In genomic region chr12:103586791-103587370, GRCh38 we compare ENCODE assay signal across 3 cellular contexts.
TF ChIP-seq lines count a peak whose summit lies in the region.

Gene STAB2 (plus strand): TSS chr12:103587273. CDS start chr12:103587477, 204 bp downstream.

TF ChIP-seq in GM23338, 12 proteins besides CTCF, POLR2A, EP300 and RAD21 (continues in another document):
- TF ChIP-seq CREB1 (CRISPR knock-in tag; IDR thresholded peaks at IDR 0.05; ENCODE audit: low read depth) (no peak), EZH2phosphoT487 (IDR thresholded peaks at IDR 0.05; ENCODE audit: unreplicated experiment) (no peak), POLR2AphosphoS5 (IDR thresholded peaks at IDR 0.05; ENCODE audit: low read depth) (no peak), REST (IDR thresholded peaks at IDR 0.05; ENCODE audit: unreplicated experiment) (no peak), NANOG (IDR thresholded peaks at IDR 0.05; ENCODE audit: borderline replicate concordance) (no peak), JUNB (IDR thresholded peaks at IDR 0.05; ENCODE audit: unreplicated experiment) (no peak), ETS1 (IDR thresholded peaks at IDR 0.05) (no peak)

TF ChIP-seq in endothelial cell of umbilical vein, 7 proteins besides CTCF, POLR2A, EP300 and RAD21:
- TF ChIP-seq FOS (IDR thresholded peaks at IDR 0.05; ENCODE audit: borderline replicate concordance, insufficient read depth, low read length) (no peak), MAX (IDR thresholded peaks at IDR 0.05; ENCODE audit: insufficient read depth, insufficient read length) (no peak), JUN (IDR thresholded peaks at IDR 0.05; ENCODE audit: borderline replicate concordance, insufficient read depth, insufficient read length, low read depth) (no peak), MYC (IDR thresholded peaks at IDR 0.05; ENCODE audit: low read depth, low read length) (no peak), EZH2 (IDR thresholded peaks at IDR 0.05; ENCODE audit: borderline replicate concordance, low read depth, low read length, severe bottlenecking) (no peak), GATA2 (IDR thresholded peaks at IDR 0.05; ENCODE audit: insufficient read depth, insufficient read length, low read depth, low read length) (no peak), POLR2AphosphoS5 (IDR thresholded peaks at IDR 0.05; ENCODE audit: insufficient read depth, low read depth, low read length) (no peak)

TF ChIP-seq in SK-N-SH treated with all-trans-retinoic acid at 6 μM for 48 hours, 23 proteins besides CTCF, POLR2A, EP300 and RAD21:
- no peak for TF ChIP-seq ZNF70 (CRISPR knock-in tag; IDR thresholded peaks at IDR 0.05)
- no peak for TF ChIP-seq ZC3H10 (CRISPR knock-in tag; IDR thresholded peaks at IDR 0.05)
- no peak for TF ChIP-seq TCF4 (CRISPR knock-in tag; IDR thresholded peaks at IDR 0.05; ENCODE audit: borderline replicate concordance)
- no peak for TF ChIP-seq CSDC2 (CRISPR knock-in tag; IDR thresholded peaks at IDR 0.05)
- no peak for TF ChIP-seq ZFP3 (CRISPR knock-in tag; IDR thresholded peaks at IDR 0.05)
- no peak for TF ChIP-seq ZNF565 (CRISPR knock-in tag; conservative IDR thresholded peaks at IDR 0.05; ENCODE audit: low read depth)
- no peak for TF ChIP-seq ISL1 (CRISPR knock-in tag; IDR thresholded peaks at IDR 0.05)
- TF ChIP-seq CREB5 (CRISPR knock-in tag; IDR thresholded peaks at IDR 0.05; ENCODE audit: low read depth): no peak
- no peak for TF ChIP-seq BACH2 (CRISPR knock-in tag; IDR thresholded peaks at IDR 0.05; ENCODE audit: borderline replicate concordance)
- no peak for TF ChIP-seq OSR1 (CRISPR knock-in tag; IDR thresholded peaks at IDR 0.05)
TF ChIP-seq in SK-N-SH treated with all-trans-retinoic acid at 6 μM for 48 hours: peak in this region for 0.
